In genomic region chr6:122673345-122673961, GRCh38 we compare ENCODE assay signal across 17 cellular contexts.
DNase-seq lines count a peak whose midpoint lies in the region; ATAC-seq and TF ChIP-seq lines count a peak whose summit lies in the region.
"Had no signal": no experiment of that assay in that cellular context is flagged by ENCODE, and none has a peak within 500 bp of the region (broad histone marks: within the 10 kb centered on the region; RNA-seq: fewer than 3 reads in every experiment).

No MANE protein-coding gene starts in this region.

- H3K9ac ChIP-seq in SK-N-SH = no peak overlapping the region

- H3K9me3 Mint-ChIP-seq in progenitor cell of endocrine pancreas (ENCODE audit: low read depth) = peaks cover 2% of the 10 kb centered on the region
- H3K9me3 Mint-ChIP-seq: activated CD4-positive, alpha-beta memory T cell treated with anti-CD3 and anti-CD28 coated beads for 36 hours; activated naive CD4-positive, alpha-beta T cell treated with anti-CD3 and anti-CD28 coated beads for 36 hours; stimulated activated naive CD8-positive, alpha-beta T cell treated with anti-CD3 and anti-CD28 coated beads, Interleukin-15, amount 100 ng/mL, for 72 hours had no signal

- H3K9me3 ChIP-seq in SK-N-SH = no peaks in the 10 kb centered on the region
- H3K9me3 ChIP-seq: prostate gland had no signal

- no peaks in the 10 kb centered on the region for H3K9me2 ChIP-seq in SK-N-SH

- no peak for TF ChIP-seq EP300 in SK-N-SH (IDR thresholded peaks at IDR 0.05; ENCODE audit: borderline replicate concordance in 1 of 2, low read depth in 1 of 2, low read length in 1 of 2)

- H3K36me3 ChIP-seq in SK-N-SH (replicated peaks in 1 of 2; ENCODE audit: control insufficient read depth in 1 of 2, insufficient read depth in 2 of 2, low read length in 1 of 2) = no peaks in the 10 kb centered on the region
- H3K36me3 ChIP-seq: prostate gland had no signal

- POLR2A ChIA-PET in SK-N-SH (lab: Yijun Ruan, JAX) = no interaction called here

- CTCF ChIA-PET in SK-N-SH (lab: Yijun Ruan, JAX) = no interaction called here

- TF ChIP-seq CTCF in progenitor cell of endocrine pancreas (IDR thresholded peaks at IDR 0.05; ENCODE audit: unreplicated experiment) (no peak), SK-N-SH (IDR thresholded peaks at IDR 0.05) (no peak)

- ATAC-seq in GM18868 (IDR thresholded peaks at IDR 0.05; ENCODE audit: unreplicated experiment) = peak; percentile 83
- ATAC-seq in HG03432 (IDR thresholded peaks at IDR 0.05; ENCODE audit: unreplicated experiment) = peak; percentile 66
- ATAC-seq in GM21367 (IDR thresholded peaks at IDR 0.05; ENCODE audit: unreplicated experiment) = no peak
- ATAC-seq: K562; stimulated activated naive CD8-positive, alpha-beta T cell treated with anti-CD3 and anti-CD28 coated beads, Interleukin-15, amount 100 ng/mL, for 72 hours; T-helper 17 cell had no signal

- H3F3A ChIP-seq in SK-N-SH (replicated peaks; ENCODE audit: insufficient read depth) = no peaks in the 10 kb centered on the region

- H3K4me3 ChIP-seq in SK-N-SH (ENCODE audit: low read depth in 2 of 2, low read length in 1 of 2) = no peak overlapping the region
- H3K4me3 ChIP-seq: K562, prostate gland had no signal

- no peak for TF ChIP-seq RAD21 in SK-N-SH (IDR thresholded peaks at IDR 0.05; ENCODE audit: low read length)

- 14% methylated on average over 1 of the region's 1 CpG for WGBS in SK-N-SH (ENCODE audit: low lambda C conversion rate)

- H3K79me2 ChIP-seq in SK-N-SH (ENCODE audit: insufficient read depth) = no peaks in the 10 kb centered on the region

- no peaks in the 10 kb centered on the region for H3K27me3 Mint-ChIP-seq in progenitor cell of endocrine pancreas
- H3K27me3 Mint-ChIP-seq: activated CD4-positive, alpha-beta memory T cell treated with anti-CD3 and anti-CD28 coated beads for 36 hours; stimulated activated naive CD8-positive, alpha-beta T cell treated with anti-CD3 and anti-CD28 coated beads, Interleukin-15, amount 100 ng/mL, for 72 hours had no signal

- H3K4me2 ChIP-seq in SK-N-SH = no peak overlapping the region

- no peaks in the 10 kb centered on the region for H4K20me1 ChIP-seq in SK-N-SH (ENCODE audit: insufficient read depth)

- peak overlapping the region; percentile 58 for H3K27ac Mint-ChIP-seq in progenitor cell of endocrine pancreas
- H3K27ac Mint-ChIP-seq: activated CD4-positive, alpha-beta memory T cell treated with anti-CD3 and anti-CD28 coated beads for 36 hours; activated naive CD4-positive, alpha-beta T cell treated with anti-CD3 and anti-CD28 coated beads for 36 hours; stimulated activated naive CD8-positive, alpha-beta T cell treated with anti-CD3 and anti-CD28 coated beads, Interleukin-15, amount 100 ng/mL, for 72 hours; T-helper 17 cell had no signal

- H3K36me3 Mint-ChIP-seq in progenitor cell of endocrine pancreas (ENCODE audit: insufficient read depth) = peaks cover 15% of the 10 kb centered on the region
- H3K36me3 Mint-ChIP-seq: activated CD4-positive, alpha-beta memory T cell treated with anti-CD3 and anti-CD28 coated beads for 36 hours had no signal

- DNase-seq in SKM-1 treated with dmso at 0.1 percent for 144 hours (lab: John Stamatoyannopoulos, UW; ENCODE audit: unreplicated experiment) (peak; percentile 65), progenitor cell of endocrine pancreas (ENCODE audit: low spot score, unreplicated experiment) (no peak), NCI-H526 (lab: John Stamatoyannopoulos, UW) (no peak), occipital lobe (lab: John Stamatoyannopoulos, UW) (no peak), SK-N-SH (no peak)
- DNase-seq: activated CD4-positive, alpha-beta memory T cell treated with anti-CD3 and anti-CD28 coated beads for 36 hours; activated naive CD4-positive, alpha-beta T cell treated with anti-CD3 and anti-CD28 coated beads for 36 hours; cerebellar nuclear complex; NCI-H2029; stimulated activated CD4-positive, alpha-beta T cell treated with anti-CD3 and anti-CD28 coated beads, Interleukin-4, amount 100 ng/mL, for 4 hours; stimulated activated naive CD8-positive, alpha-beta T cell treated with anti-CD3 and anti-CD28 coated beads, Interleukin-15, amount 100 ng/mL, for 72 hours; T-helper 17 cell had no signal

- H3K27me3 ChIP-seq in SK-N-SH (ENCODE audit: insufficient read depth) = peaks cover 5% of the 10 kb centered on the region; the same call in 1 of the 2 replicates

- no peaks in the 10 kb centered on the region for H3K4me1 ChIP-seq in SK-N-SH (ENCODE audit: control insufficient read depth in 1 of 2, insufficient read depth in 2 of 2, low read depth in 1 of 2, low read length in 1 of 2)
- H3K4me1 ChIP-seq: prostate gland had no signal

- peaks cover 8% of the 10 kb centered on the region for H3K4me1 Mint-ChIP-seq in progenitor cell of endocrine pancreas (ENCODE audit: low read depth)
- H3K4me1 Mint-ChIP-seq: stimulated activated naive CD8-positive, alpha-beta T cell treated with anti-CD3 and anti-CD28 coated beads, Interleukin-15, amount 100 ng/mL, for 72 hours; T-helper 17 cell had no signal

- H3K27ac ChIP-seq in SK-N-SH (ENCODE audit: low read depth in 2 of 2, low read length in 1 of 2) = no peak overlapping the region
- H3K27ac ChIP-seq: prostate gland had no signal

- no peak overlapping the region for H2AFZ ChIP-seq in SK-N-SH (ENCODE audit: low read depth)

- no peak overlapping the region for H3K4me3 Mint-ChIP-seq in progenitor cell of endocrine pancreas (ENCODE audit: low read depth)
- H3K4me3 Mint-ChIP-seq: activated CD4-positive, alpha-beta memory T cell treated with anti-CD3 and anti-CD28 coated beads for 36 hours; activated naive CD4-positive, alpha-beta T cell treated with anti-CD3 and anti-CD28 coated beads for 36 hours; stimulated activated naive CD8-positive, alpha-beta T cell treated with anti-CD3 and anti-CD28 coated beads, Interleukin-15, amount 100 ng/mL, for 72 hours; T-helper 17 cell had no signal

TF ChIP-seq in SK-N-SH, 30 proteins besides CTCF, POLR2A, EP300 and RAD21:
- no peak for TF ChIP-seq SIN3A (IDR thresholded peaks at IDR 0.05; ENCODE audit: borderline replicate concordance, low read depth, low read length)
- TF ChIP-seq TCF12 (IDR thresholded peaks at IDR 0.05) = no peak
- no peak for TF ChIP-seq YY1 (IDR thresholded peaks at IDR 0.05; ENCODE audit: low read depth)
- TF ChIP-seq PBX3 (IDR thresholded peaks at IDR 0.05) = no peak
- no peak for TF ChIP-seq ZBTB33 (IDR thresholded peaks at IDR 0.05; ENCODE audit: borderline replicate concordance, low read depth)
- TF ChIP-seq REST (IDR thresholded peaks at IDR 0.05; ENCODE audit: low read depth, low read length) = no peak
- TF ChIP-seq POLR2AphosphoS5 (IDR thresholded peaks at IDR 0.05; ENCODE audit: low read depth, low read length) = no peak
